ENCODE assay signal across 10 cellular contexts in genomic region chr15:67048281-67049279, GRCh38. TPM values are rescaled to one million over a fixed set of nuclear protein-coding genes. Genes with fewer than 3 reads are reported as not detected.
DNase-seq lines count a peak whose midpoint lies in the region; ATAC-seq, FAIRE-seq and TF ChIP-seq lines count a peak whose summit lies in the region.
"Had no signal": no experiment of that assay in that cellular context is flagged by ENCODE, and none has a peak within 500 bp of the region (broad histone marks: within the 10 kb centered on the region; RNA-seq: fewer than 3 reads in every experiment).

No MANE protein-coding gene starts in this region.

- H3K9me3 Mint-ChIP-seq in progenitor cell of endocrine pancreas (ENCODE audit: low read depth) (no peaks in the 10 kb centered on the region), natural killer cell (no peaks in the 10 kb centered on the region)
- H3K9me3 Mint-ChIP-seq: immature natural killer cell had no signal

- TF ChIP-seq CTCF in RWPE1 (conservative IDR thresholded peaks at IDR 0.05; ENCODE audit: low read depth) (no peak), fibroblast of pulmonary artery (IDR thresholded peaks at IDR 0.05; ENCODE audit: low read length, missing control alignments) (no peak), progenitor cell of endocrine pancreas (IDR thresholded peaks at IDR 0.05; ENCODE audit: unreplicated experiment) (no peak), natural killer cell (IDR thresholded peaks at IDR 0.05) (no peak)

- ATAC-seq in natural killer cell (no peak), HG02759 (IDR thresholded peaks at IDR 0.05; ENCODE audit: unreplicated experiment) (no peak)

- H3K4me3 Mint-ChIP-seq in progenitor cell of endocrine pancreas (ENCODE audit: low read depth) (no peak overlapping the region), natural killer cell (no peak overlapping the region)
- H3K4me3 Mint-ChIP-seq: immature natural killer cell had no signal

- no peaks in the 10 kb centered on the region for H3K27me3 Mint-ChIP-seq in progenitor cell of endocrine pancreas
- peaks cover 0 to 3% of the 10 kb centered on the region in 2 donors for H3K27me3 Mint-ChIP-seq in natural killer cell (ENCODE audit: low read depth in 2 of 2)

- H3K27ac ChIP-seq in RWPE1 = peak overlapping the region; percentile 92
- H3K27ac ChIP-seq: HL-60 had no signal

- H3K27ac Mint-ChIP-seq in progenitor cell of endocrine pancreas = peak overlapping the region; percentile 92
- no peak overlapping the region for H3K27ac Mint-ChIP-seq in natural killer cell
- H3K27ac Mint-ChIP-seq: immature natural killer cell had no signal

- no peak overlapping the region for H3K4me3 ChIP-seq in fibroblast of pulmonary artery (replicated peaks; ENCODE audit: low read depth, low read length)

- H3K4me1 Mint-ChIP-seq in progenitor cell of endocrine pancreas (ENCODE audit: low read depth) (peaks cover 39% of the 10 kb centered on the region), natural killer cell (peaks cover 6 to 11% of the 10 kb centered on the region in 2 donors)

- intact Hi-C loops in natural killer cell (cut with micrococcal nuclease) = no loop called here

- no peak for FAIRE-seq in frontal cortex (lab: Jason Lieb, UNC)

- CTCF ChIA-PET in RWPE1 (lab: Yijun Ruan, JAX) = no interaction called here

- DNase-seq in COLO668 (lab: John Stamatoyannopoulos, UW; ENCODE audit: unreplicated experiment) (peak; percentile 66), RWPE1 (ENCODE audit: low spot score) (peak; percentile 79), fibroblast of pulmonary artery (ENCODE audit: low read depth) (peak; percentile 92), progenitor cell of endocrine pancreas (ENCODE audit: low spot score, unreplicated experiment) (no peak), natural killer cell (no peak), DMS79 (lab: John Stamatoyannopoulos, UW) (no peak), frontal cortex (ENCODE audit: low spot score in 2 of 2) (no peak)
- DNase-seq: immature natural killer cell had no signal

- H3K36me3 Mint-ChIP-seq in progenitor cell of endocrine pancreas (ENCODE audit: insufficient read depth) (no peaks in the 10 kb centered on the region), natural killer cell (no peaks in the 10 kb centered on the region)
- H3K36me3 Mint-ChIP-seq: immature natural killer cell had no signal

- POLR2A ChIA-PET in RWPE1 (lab: Yijun Ruan, JAX; ENCODE audit: low non-redundant PET) = no interaction called here

RNA-seq across cellular contexts. Expression of gene SMAD3, which starts 16.8 kb away (rescaled TPM):
- total RNA-seq in progenitor cell of endocrine pancreas (49.9 and 51.3 TPM in 2 replicates), natural killer cell (10 to 100 TPM; 47.1 to 72.6 (median 63.0) TPM), frontal cortex (2.0 TPM)

Comparison
In these comparisons a context has a peak if more than half of its experiments do, and no peak if none do; other contexts are left out.
1. DNase-seq: peak in COLO668 (single experiment), RWPE1 (single experiment) and fibroblast of pulmonary artery (single experiment); none in progenitor cell of endocrine pancreas (single experiment), natural killer cell (single experiment), DMS79 (single experiment) and frontal cortex (0 of 2).
2. RNA of gene SMAD3, which starts 16.8 kb away (total RNA-seq): 47.1 to 72.6 TPM in natural killer cell and 49.9 to 51.3 TPM in progenitor cell of endocrine pancreas; 2.0 TPM in frontal cortex (single experiment); every median in the first group is over 10 times any median in the second.